ENCODE assay signal across 3 cellular contexts in the genomic region with DNA sequence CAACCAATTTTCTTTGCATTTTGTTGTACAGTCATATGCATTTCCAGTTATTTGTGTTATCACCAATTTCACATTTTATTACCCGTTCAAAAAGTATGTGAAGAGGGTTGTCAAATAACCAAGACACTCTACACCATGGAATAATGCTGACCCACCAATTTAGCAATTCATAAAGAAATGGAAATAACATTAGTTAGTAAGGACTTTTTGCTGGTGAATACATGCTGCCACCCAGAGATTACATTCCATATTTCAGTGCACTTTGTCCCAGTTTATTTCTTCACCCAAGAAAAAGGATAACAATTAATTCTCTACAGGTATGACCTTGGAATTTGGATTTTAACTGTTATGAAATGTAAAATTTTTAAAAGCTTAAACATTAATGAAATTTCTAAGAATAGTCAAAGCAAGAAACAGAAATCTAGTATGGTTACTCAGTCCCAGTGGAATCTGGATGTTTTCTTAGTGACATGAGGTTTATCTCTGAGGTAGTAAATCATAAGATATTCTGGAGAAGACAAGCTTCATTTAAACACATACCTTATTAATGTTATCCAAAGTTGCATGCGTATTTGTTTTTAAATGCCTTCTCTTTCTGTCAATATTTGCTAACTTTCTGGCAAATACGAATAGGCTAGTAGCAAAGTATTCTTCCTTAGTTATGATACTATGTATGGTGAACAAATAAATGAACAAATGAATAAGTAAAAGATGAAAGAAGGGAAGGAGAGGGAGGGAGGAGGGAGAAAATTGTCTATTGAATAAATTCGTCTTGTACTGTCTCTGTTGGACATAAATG.
TF ChIP-seq lines count a peak whose summit lies in the region.

No MANE protein-coding gene starts in this region.

TF ChIP-seq in GM23338, 12 proteins besides CTCF, POLR2A, EP300 and RAD21 (continues in another document):
- TF ChIP-seq CREB1 (CRISPR knock-in tag; IDR thresholded peaks at IDR 0.05; ENCODE audit: low read depth): no peak
- TF ChIP-seq, protein P1, sequence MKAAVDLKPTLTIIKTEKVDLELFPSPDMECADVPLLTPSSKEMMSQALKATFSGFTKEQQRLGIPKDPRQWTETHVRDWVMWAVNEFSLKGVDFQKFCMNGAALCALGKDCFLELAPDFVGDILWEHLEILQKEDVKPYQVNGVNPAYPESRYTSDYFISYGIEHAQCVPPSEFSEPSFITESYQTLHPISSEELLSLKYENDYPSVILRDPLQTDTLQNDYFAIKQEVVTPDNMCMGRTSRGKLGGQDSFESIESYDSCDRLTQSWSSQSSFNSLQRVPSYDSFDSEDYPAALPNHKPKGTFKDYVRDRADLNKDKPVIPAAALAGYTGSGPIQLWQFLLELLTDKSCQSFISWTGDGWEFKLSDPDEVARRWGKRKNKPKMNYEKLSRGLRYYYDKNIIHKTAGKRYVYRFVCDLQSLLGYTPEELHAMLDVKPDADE (IDR thresholded peaks at IDR 0.05): no peak

TF ChIP-seq in GM12878, 131 proteins besides CTCF, POLR2A, EP300 and RAD21:
- TF ChIP-seq, protein P2, sequence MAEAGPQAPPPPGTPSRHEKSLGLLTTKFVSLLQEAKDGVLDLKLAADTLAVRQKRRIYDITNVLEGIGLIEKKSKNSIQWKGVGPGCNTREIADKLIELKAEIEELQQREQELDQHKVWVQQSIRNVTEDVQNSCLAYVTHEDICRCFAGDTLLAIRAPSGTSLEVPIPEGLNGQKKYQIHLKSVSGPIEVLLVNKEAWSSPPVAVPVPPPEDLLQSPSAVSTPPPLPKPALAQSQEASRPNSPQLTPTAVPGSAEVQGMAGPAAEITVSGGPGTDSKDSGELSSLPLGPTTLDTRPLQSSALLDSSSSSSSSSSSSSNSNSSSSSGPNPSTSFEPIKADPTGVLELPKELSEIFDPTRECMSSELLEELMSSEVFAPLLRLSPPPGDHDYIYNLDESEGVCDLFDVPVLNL (IDR thresholded peaks at IDR 0.05; ENCODE audit: low read depth, low read length): no peak
- no peak for TF ChIP-seq WRNIP1 (IDR thresholded peaks at IDR 0.05; ENCODE audit: borderline replicate concordance, low read depth, low read length)
- TF ChIP-seq PML (IDR thresholded peaks at IDR 0.05; ENCODE audit: low read length): no peak
- no peak for TF ChIP-seq FOXM1 (IDR thresholded peaks at IDR 0.05; ENCODE audit: low read depth, low read length)
- TF ChIP-seq, protein P3, sequence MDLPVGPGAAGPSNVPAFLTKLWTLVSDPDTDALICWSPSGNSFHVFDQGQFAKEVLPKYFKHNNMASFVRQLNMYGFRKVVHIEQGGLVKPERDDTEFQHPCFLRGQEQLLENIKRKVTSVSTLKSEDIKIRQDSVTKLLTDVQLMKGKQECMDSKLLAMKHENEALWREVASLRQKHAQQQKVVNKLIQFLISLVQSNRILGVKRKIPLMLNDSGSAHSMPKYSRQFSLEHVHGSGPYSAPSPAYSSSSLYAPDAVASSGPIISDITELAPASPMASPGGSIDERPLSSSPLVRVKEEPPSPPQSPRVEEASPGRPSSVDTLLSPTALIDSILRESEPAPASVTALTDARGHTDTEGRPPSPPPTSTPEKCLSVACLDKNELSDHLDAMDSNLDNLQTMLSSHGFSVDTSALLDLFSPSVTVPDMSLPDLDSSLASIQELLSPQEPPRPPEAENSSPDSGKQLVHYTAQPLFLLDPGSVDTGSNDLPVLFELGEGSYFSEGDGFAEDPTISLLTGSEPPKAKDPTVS (IDR thresholded peaks at IDR 0.05; ENCODE audit: low read depth, low read length): no peak
- no peak for TF ChIP-seq ZZZ3 (IDR thresholded peaks at IDR 0.05; ENCODE audit: control insufficient read depth, insufficient read length, low read depth)
- TF ChIP-seq NBN (IDR thresholded peaks at IDR 0.05): no peak
- TF ChIP-seq KAT2A (conservative IDR thresholded peaks at IDR 0.05; ENCODE audit: control insufficient read depth, low read depth, low read length): no peak
- TF ChIP-seq MEF2B (IDR thresholded peaks at IDR 0.05; ENCODE audit: partially characterized antibody, poor library complexity, severe bottlenecking): no peak
- no peak for TF ChIP-seq MYC (IDR thresholded peaks at IDR 0.05; ENCODE audit: insufficient read depth, insufficient read length, insufficient replicate concordance, low read length, severe bottlenecking)

TF ChIP-seq in neural cell, 6 proteins besides CTCF, POLR2A, EP300 and RAD21:
- no peak for TF ChIP-seq SMC3 (conservative IDR thresholded peaks at IDR 0.05; ENCODE audit: poor library complexity)
- no peak for TF ChIP-seq TAF1 (IDR thresholded peaks at IDR 0.05; ENCODE audit: low read depth)
- TF ChIP-seq, protein P4, sequence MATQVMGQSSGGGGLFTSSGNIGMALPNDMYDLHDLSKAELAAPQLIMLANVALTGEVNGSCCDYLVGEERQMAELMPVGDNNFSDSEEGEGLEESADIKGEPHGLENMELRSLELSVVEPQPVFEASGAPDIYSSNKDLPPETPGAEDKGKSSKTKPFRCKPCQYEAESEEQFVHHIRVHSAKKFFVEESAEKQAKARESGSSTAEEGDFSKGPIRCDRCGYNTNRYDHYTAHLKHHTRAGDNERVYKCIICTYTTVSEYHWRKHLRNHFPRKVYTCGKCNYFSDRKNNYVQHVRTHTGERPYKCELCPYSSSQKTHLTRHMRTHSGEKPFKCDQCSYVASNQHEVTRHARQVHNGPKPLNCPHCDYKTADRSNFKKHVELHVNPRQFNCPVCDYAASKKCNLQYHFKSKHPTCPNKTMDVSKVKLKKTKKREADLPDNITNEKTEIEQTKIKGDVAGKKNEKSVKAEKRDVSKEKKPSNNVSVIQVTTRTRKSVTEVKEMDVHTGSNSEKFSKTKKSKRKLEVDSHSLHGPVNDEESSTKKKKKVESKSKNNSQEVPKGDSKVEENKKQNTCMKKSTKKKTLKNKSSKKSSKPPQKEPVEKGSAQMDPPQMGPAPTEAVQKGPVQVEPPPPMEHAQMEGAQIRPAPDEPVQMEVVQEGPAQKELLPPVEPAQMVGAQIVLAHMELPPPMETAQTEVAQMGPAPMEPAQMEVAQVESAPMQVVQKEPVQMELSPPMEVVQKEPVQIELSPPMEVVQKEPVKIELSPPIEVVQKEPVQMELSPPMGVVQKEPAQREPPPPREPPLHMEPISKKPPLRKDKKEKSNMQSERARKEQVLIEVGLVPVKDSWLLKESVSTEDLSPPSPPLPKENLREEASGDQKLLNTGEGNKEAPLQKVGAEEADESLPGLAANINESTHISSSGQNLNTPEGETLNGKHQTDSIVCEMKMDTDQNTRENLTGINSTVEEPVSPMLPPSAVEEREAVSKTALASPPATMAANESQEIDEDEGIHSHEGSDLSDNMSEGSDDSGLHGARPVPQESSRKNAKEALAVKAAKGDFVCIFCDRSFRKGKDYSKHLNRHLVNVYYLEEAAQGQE (IDR thresholded peaks at IDR 0.05; ENCODE audit: borderline replicate concordance): no peak
- no peak for TF ChIP-seq POLR2AphosphoS5 (IDR thresholded peaks at IDR 0.05)
- no peak for TF ChIP-seq MXI1 (conservative IDR thresholded peaks at IDR 0.05; ENCODE audit: poor library complexity, severe bottlenecking)
- TF ChIP-seq EZH2 (IDR thresholded peaks at IDR 0.05; ENCODE audit: borderline replicate concordance, insufficient read depth, low read length, poor library complexity, severe bottlenecking): no peak
